16 cellular contexts compared by ENCODE assay signal in the genomic region with DNA sequence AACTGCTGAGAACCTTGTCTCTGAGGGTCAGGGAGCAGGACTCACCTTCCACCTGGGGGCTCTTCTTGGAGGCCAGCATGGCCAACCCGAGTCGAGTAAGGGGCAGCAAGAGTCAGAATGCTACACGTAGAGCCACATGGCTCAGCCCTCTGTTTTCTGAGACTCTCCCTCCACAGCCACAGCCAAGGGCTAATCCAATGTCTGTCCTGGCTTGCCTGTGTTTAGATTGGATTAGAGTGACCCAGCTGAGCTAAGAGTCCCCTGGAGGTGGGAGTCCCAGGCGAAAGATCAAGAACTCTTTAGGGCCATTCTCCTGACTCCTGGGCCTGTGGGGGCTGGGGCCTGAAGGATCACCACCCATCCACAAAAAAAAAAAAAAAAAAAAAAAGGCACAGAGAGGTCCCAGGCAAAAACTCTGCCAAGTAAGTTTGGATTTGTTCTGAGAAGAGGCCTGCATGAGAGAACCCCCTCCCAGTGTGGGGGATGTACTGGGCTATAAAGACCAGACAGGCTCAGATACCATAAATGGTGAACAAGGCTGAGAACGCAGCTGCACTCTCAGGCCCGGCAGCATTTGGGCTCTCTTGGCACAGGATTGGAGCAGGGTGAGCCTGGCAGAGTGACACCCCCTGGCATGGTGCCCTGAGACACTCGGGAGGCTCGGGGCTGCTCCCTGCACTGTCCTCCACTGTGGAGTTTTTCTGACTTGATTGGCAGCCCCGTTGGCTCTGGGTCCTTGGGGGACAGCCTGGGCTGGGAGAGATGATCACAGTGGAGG.
DNase-seq lines count a peak whose midpoint lies in the region; ATAC-seq and TF ChIP-seq lines count a peak whose summit lies in the region.
"Had no signal": no experiment of that assay in that cellular context is flagged by ENCODE, and none has a peak within 500 bp of the region (broad histone marks: within the 10 kb centered on the region; RNA-seq: fewer than 3 reads in every experiment).

No MANE protein-coding gene starts in this region.

- DNase-seq in DMS79 (lab: John Stamatoyannopoulos, UW) (peak; percentile 18), RPMI8226 (peak; percentile 22), right cardiac atrium (peak; percentile 51 to 82 (median 80)), psoas muscle (no peak), Kasumi-1 (lab: John Stamatoyannopoulos, UW) (no peak)
- DNase-seq in stimulated activated CD4-positive, alpha-beta T cell treated with anti-CD3 and anti-CD28 coated beads, Interleukin-2, amount 100 ng/mL, for 24 hours, result no peak
- DNase-seq: activated CD4-positive, alpha-beta T cell treated with anti-CD3 and anti-CD28 coated beads for 4 hours; activated T-cell treated with anti-CD3 and anti-CD28 coated beads, Interleukin-2, amount 50 U/mL, for 4 hours; cortex of kidney; naive B cell; Peyer's patch had no signal

- no peaks in the 10 kb centered on the region for H3K9me3 Mint-ChIP-seq in stimulated activated memory B cell treated with anti-CD40 and anti-IgM and Interleukin-4, amounts not matched to agents 10 μg/mL and 1 μg/mL and 100 μg/mL, for 72 hours
- H3K9me3 Mint-ChIP-seq: activated T-cell treated with anti-CD3 and anti-CD28 coated beads, Interleukin-2, amount 50 U/mL, for 4 hours; HFFc6 had no signal

- H3K9me3 ChIP-seq in right cardiac atrium (ENCODE audit: control insufficient read depth, low read length) (no peaks in the 10 kb centered on the region), psoas muscle (no peaks in the 10 kb centered on the region)
- H3K9me3 ChIP-seq: Caco-2, Peyer's patch, thoracic aorta had no signal

- WGBS in right cardiac atrium, result 27% methylated on average over 9 of the region's 9 CpGs
- 17 to 35% (median 21%) methylated on average over 9 of the region's 9 CpGs for WGBS in psoas muscle, 3 donors

- no peaks in the 10 kb centered on the region for H3K27me3 ChIP-seq in right cardiac atrium (ENCODE audit: control insufficient read depth, insufficient read depth)
- no peaks in the 10 kb centered on the region for H3K27me3 ChIP-seq in psoas muscle (ENCODE audit: insufficient read depth in 3 of 3, low read length in 2 of 3)
- H3K27me3 ChIP-seq: Peyer's patch had no signal

- H3K4me1 ChIP-seq in right cardiac atrium (ENCODE audit: control insufficient read depth, insufficient read depth, low read length), result peaks cover 8% of the 10 kb centered on the region
- H3K4me1 ChIP-seq in psoas muscle, result no peaks in the 10 kb centered on the region
- H3K4me1 ChIP-seq: Caco-2, Peyer's patch had no signal

- H3K4me1 Mint-ChIP-seq in stimulated activated memory B cell treated with anti-CD40 and anti-IgM and Interleukin-4, amounts not matched to agents 10 μg/mL and 1 μg/mL and 100 μg/mL, for 72 hours, result no peaks in the 10 kb centered on the region
- H3K4me1 Mint-ChIP-seq: naive B cell had no signal

- H3K27me3 Mint-ChIP-seq in stimulated activated memory B cell treated with anti-CD40 and anti-IgM and Interleukin-4, amounts not matched to agents 10 μg/mL and 1 μg/mL and 100 μg/mL, for 72 hours, result peaks cover 16% of the 10 kb centered on the region

- H3K27ac Mint-ChIP-seq in stimulated activated memory B cell treated with anti-CD40 and anti-IgM and Interleukin-4, amounts not matched to agents 10 μg/mL and 1 μg/mL and 100 μg/mL, for 72 hours, result no peak overlapping the region
- H3K27ac Mint-ChIP-seq: HFFc6 had no signal

- H3K36me3 ChIP-seq in psoas muscle (ENCODE audit: insufficient read depth in 1 of 2, low read depth in 1 of 2), result no peaks in the 10 kb centered on the region
- H3K36me3 ChIP-seq: Peyer's patch, thoracic aorta had no signal

- no peak for TF ChIP-seq CTCF in psoas muscle (IDR thresholded peaks at IDR 0.05)

- no peaks in the 10 kb centered on the region for H3K36me3 Mint-ChIP-seq in stimulated activated memory B cell treated with anti-CD40 and anti-IgM and Interleukin-4, amounts not matched to agents 10 μg/mL and 1 μg/mL and 100 μg/mL, for 72 hours
- H3K36me3 Mint-ChIP-seq: naive B cell had no signal

- H3K27ac ChIP-seq in right cardiac atrium (ENCODE audit: low read length), result peak overlapping the region; percentile 28
- no peak overlapping the region for H3K27ac ChIP-seq in psoas muscle
- H3K27ac ChIP-seq: thoracic aorta had no signal

- no peak overlapping the region for H3K4me3 Mint-ChIP-seq in stimulated activated memory B cell treated with anti-CD40 and anti-IgM and Interleukin-4, amounts not matched to agents 10 μg/mL and 1 μg/mL and 100 μg/mL, for 72 hours
- H3K4me3 Mint-ChIP-seq: activated T-cell treated with anti-CD3 and anti-CD28 coated beads, Interleukin-2, amount 50 U/mL, for 4 hours; HFFc6; naive B cell had no signal

- ATAC-seq in right cardiac atrium, result peak; percentile 68 to 85
- peak in 3 of 4 donors; percentile 36 to 69 (median 39) for ATAC-seq in psoas muscle
- ATAC-seq in stimulated activated memory B cell treated with anti-CD40 and anti-IgM and Interleukin-4, amounts not matched to agents 10 μg/mL and 1 μg/mL and 100 μg/mL, for 72 hours, result no peak
- ATAC-seq in GM21576 (IDR thresholded peaks at IDR 0.05; ENCODE audit: unreplicated experiment), result no peak
- ATAC-seq: activated T-cell treated with anti-CD3 and anti-CD28 coated beads, Interleukin-2, amount 50 U/mL, for 4 hours had no signal

- intact Hi-C loops in right cardiac atrium (cut with DNase I) (no loop called here), psoas muscle (cut with DNase I) (no loop called here)

- H3K4me3 ChIP-seq in right cardiac atrium (ENCODE audit: low read length), result no peak overlapping the region
- no peak overlapping the region for H3K4me3 ChIP-seq in psoas muscle
- H3K4me3 ChIP-seq: Peyer's patch, thoracic aorta had no signal

Comparison
In these comparisons a context has a peak if more than half of its experiments do, and no peak if none do; other contexts are left out.
1. DNase-seq: peak in DMS79 (single experiment), RPMI8226 (single experiment) and right cardiac atrium (3 of 3); none in psoas muscle (0 of 2), stimulated activated CD4-positive, alpha-beta T cell treated with anti-CD3 and anti-CD28 coated beads, Interleukin-2, amount 100 ng/mL, for 24 hours (0 of 2) and Kasumi-1 (0 of 2).
2. ATAC-seq: peak in right cardiac atrium (2 of 2) and psoas muscle (3 of 4); none in stimulated activated memory B cell treated with anti-CD40 and anti-IgM and Interleukin-4, amounts not matched to agents 10 μg/mL and 1 μg/mL and 100 μg/mL, for 72 hours (single experiment) and GM21576 (single experiment).